ENCODE assay signal across 1 cellular context in the genomic region with DNA sequence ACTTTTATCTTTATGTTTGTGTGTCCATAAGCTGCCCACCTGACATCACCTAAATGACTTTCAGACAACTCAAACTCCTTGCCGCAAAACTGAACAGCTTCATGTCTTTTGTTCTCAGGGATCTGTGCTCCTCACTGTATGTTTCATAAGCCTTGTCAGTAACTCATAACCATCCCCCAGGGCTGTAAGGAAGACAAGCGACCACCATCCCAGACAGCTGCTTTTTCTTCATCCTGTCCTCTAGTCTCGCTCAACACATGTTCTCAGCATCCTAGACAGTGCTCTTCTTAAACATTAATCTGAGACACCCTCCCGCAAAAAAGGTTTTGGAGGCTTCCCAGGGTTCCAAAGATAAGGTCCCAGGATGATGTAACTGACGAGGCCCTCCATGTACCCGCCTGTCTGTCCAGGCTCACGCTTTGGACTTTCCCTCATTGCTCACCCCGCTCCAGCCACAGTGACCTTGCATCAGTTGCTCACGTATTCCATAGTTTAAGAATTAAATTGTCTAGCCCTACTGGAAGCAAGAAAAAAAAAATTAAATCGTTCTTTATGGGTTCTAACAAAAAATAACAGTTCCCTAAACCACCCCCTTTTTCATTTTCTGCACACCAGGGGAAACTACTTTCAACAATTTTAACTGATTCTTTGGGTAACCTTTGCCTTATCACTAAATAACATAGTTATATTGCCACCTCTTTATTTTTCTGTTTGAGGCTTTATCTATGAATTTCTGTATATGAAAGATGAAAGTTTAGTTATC.
A peak's percentile ranks its signal among the peaks of the same experiment; 100 is the strongest.
TF ChIP-seq lines count a peak whose summit lies in the region.

No MANE protein-coding gene starts in this region.

TF ChIP-seq in K562, 482 proteins besides CTCF, POLR2A, EP300 and RAD21 (continued from another document and continues in another):
- TF ChIP-seq, protein P1, sequence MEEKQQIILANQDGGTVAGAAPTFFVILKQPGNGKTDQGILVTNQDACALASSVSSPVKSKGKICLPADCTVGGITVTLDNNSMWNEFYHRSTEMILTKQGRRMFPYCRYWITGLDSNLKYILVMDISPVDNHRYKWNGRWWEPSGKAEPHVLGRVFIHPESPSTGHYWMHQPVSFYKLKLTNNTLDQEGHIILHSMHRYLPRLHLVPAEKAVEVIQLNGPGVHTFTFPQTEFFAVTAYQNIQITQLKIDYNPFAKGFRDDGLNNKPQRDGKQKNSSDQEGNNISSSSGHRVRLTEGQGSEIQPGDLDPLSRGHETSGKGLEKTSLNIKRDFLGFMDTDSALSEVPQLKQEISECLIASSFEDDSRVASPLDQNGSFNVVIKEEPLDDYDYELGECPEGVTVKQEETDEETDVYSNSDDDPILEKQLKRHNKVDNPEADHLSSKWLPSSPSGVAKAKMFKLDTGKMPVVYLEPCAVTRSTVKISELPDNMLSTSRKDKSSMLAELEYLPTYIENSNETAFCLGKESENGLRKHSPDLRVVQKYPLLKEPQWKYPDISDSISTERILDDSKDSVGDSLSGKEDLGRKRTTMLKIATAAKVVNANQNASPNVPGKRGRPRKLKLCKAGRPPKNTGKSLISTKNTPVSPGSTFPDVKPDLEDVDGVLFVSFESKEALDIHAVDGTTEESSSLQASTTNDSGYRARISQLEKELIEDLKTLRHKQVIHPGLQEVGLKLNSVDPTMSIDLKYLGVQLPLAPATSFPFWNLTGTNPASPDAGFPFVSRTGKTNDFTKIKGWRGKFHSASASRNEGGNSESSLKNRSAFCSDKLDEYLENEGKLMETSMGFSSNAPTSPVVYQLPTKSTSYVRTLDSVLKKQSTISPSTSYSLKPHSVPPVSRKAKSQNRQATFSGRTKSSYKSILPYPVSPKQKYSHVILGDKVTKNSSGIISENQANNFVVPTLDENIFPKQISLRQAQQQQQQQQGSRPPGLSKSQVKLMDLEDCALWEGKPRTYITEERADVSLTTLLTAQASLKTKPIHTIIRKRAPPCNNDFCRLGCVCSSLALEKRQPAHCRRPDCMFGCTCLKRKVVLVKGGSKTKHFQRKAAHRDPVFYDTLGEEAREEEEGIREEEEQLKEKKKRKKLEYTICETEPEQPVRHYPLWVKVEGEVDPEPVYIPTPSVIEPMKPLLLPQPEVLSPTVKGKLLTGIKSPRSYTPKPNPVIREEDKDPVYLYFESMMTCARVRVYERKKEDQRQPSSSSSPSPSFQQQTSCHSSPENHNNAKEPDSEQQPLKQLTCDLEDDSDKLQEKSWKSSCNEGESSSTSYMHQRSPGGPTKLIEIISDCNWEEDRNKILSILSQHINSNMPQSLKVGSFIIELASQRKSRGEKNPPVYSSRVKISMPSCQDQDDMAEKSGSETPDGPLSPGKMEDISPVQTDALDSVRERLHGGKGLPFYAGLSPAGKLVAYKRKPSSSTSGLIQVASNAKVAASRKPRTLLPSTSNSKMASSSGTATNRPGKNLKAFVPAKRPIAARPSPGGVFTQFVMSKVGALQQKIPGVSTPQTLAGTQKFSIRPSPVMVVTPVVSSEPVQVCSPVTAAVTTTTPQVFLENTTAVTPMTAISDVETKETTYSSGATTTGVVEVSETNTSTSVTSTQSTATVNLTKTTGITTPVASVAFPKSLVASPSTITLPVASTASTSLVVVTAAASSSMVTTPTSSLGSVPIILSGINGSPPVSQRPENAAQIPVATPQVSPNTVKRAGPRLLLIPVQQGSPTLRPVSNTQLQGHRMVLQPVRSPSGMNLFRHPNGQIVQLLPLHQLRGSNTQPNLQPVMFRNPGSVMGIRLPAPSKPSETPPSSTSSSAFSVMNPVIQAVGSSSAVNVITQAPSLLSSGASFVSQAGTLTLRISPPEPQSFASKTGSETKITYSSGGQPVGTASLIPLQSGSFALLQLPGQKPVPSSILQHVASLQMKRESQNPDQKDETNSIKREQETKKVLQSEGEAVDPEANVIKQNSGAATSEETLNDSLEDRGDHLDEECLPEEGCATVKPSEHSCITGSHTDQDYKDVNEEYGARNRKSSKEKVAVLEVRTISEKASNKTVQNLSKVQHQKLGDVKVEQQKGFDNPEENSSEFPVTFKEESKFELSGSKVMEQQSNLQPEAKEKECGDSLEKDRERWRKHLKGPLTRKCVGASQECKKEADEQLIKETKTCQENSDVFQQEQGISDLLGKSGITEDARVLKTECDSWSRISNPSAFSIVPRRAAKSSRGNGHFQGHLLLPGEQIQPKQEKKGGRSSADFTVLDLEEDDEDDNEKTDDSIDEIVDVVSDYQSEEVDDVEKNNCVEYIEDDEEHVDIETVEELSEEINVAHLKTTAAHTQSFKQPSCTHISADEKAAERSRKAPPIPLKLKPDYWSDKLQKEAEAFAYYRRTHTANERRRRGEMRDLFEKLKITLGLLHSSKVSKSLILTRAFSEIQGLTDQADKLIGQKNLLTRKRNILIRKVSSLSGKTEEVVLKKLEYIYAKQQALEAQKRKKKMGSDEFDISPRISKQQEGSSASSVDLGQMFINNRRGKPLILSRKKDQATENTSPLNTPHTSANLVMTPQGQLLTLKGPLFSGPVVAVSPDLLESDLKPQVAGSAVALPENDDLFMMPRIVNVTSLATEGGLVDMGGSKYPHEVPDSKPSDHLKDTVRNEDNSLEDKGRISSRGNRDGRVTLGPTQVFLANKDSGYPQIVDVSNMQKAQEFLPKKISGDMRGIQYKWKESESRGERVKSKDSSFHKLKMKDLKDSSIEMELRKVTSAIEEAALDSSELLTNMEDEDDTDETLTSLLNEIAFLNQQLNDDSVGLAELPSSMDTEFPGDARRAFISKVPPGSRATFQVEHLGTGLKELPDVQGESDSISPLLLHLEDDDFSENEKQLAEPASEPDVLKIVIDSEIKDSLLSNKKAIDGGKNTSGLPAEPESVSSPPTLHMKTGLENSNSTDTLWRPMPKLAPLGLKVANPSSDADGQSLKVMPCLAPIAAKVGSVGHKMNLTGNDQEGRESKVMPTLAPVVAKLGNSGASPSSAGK (IDR thresholded peaks at IDR 0.05): peak; percentile 59
- TF ChIP-seq, protein P2, sequence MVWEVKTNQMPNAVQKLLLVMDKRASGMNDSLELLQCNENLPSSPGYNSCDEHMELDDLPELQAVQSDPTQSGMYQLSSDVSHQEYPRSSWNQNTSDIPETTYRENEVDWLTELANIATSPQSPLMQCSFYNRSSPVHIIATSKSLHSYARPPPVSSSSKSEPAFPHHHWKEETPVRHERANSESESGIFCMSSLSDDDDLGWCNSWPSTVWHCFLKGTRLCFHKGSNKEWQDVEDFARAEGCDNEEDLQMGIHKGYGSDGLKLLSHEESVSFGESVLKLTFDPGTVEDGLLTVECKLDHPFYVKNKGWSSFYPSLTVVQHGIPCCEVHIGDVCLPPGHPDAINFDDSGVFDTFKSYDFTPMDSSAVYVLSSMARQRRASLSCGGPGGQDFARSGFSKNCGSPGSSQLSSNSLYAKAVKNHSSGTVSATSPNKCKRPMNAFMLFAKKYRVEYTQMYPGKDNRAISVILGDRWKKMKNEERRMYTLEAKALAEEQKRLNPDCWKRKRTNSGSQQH (CRISPR knock-in tag; IDR thresholded peaks at IDR 0.05): no peak
- no peak for TF ChIP-seq ZNF3 (CRISPR knock-in tag; IDR thresholded peaks at IDR 0.05)
- TF ChIP-seq, protein P3, sequence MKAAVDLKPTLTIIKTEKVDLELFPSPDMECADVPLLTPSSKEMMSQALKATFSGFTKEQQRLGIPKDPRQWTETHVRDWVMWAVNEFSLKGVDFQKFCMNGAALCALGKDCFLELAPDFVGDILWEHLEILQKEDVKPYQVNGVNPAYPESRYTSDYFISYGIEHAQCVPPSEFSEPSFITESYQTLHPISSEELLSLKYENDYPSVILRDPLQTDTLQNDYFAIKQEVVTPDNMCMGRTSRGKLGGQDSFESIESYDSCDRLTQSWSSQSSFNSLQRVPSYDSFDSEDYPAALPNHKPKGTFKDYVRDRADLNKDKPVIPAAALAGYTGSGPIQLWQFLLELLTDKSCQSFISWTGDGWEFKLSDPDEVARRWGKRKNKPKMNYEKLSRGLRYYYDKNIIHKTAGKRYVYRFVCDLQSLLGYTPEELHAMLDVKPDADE (conservative IDR thresholded peaks at IDR 0.05; ENCODE audit: control insufficient read depth, low read depth, low read length): no peak
- TF ChIP-seq JUND (IDR thresholded peaks at IDR 0.05; ENCODE audit: borderline replicate concordance, low read depth, low read length): peak; percentile 76
- TF ChIP-seq JUND (tag; IDR thresholded peaks at IDR 0.05; ENCODE audit: borderline replicate concordance, low read depth, low read length): peak; percentile 66; the same call in 1 of the 3 replicates
- no peak for TF ChIP-seq PRMT5 (CRISPR knock-in tag; IDR thresholded peaks at IDR 0.05)
- TF ChIP-seq TCF3 (CRISPR knock-in tag; IDR thresholded peaks at IDR 0.05): peak; percentile 22
- TF ChIP-seq MAZ (CRISPR knock-in tag; conservative IDR thresholded peaks at IDR 0.05 in 1 of 2, IDR thresholded peaks at IDR 0.05 in 1 of 2): peak in 1 of 2 experiments; percentile 22; a peak in 1 of 4 replicates
- no peak for TF ChIP-seq TFAM (CRISPR knock-in tag; conservative IDR thresholded peaks at IDR 0.05)
- no peak for TF ChIP-seq HNRNPLL (IDR thresholded peaks at IDR 0.05; ENCODE audit: low read depth, low read length, poor library complexity, severe bottlenecking)
- TF ChIP-seq, protein P4, sequence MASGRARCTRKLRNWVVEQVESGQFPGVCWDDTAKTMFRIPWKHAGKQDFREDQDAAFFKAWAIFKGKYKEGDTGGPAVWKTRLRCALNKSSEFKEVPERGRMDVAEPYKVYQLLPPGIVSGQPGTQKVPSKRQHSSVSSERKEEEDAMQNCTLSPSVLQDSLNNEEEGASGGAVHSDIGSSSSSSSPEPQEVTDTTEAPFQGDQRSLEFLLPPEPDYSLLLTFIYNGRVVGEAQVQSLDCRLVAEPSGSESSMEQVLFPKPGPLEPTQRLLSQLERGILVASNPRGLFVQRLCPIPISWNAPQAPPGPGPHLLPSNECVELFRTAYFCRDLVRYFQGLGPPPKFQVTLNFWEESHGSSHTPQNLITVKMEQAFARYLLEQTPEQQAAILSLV (tag; IDR thresholded peaks at IDR 0.05): 0 out of 2 replicates have a peak, but pooled peaks have one; percentile 15
- no peak; the same call in 1 of the 2 replicates for TF ChIP-seq SMARCE1 (IDR thresholded peaks at IDR 0.05)
- TF ChIP-seq TEAD2 (tag; IDR thresholded peaks at IDR 0.05): no peak
- TF ChIP-seq, protein P5, sequence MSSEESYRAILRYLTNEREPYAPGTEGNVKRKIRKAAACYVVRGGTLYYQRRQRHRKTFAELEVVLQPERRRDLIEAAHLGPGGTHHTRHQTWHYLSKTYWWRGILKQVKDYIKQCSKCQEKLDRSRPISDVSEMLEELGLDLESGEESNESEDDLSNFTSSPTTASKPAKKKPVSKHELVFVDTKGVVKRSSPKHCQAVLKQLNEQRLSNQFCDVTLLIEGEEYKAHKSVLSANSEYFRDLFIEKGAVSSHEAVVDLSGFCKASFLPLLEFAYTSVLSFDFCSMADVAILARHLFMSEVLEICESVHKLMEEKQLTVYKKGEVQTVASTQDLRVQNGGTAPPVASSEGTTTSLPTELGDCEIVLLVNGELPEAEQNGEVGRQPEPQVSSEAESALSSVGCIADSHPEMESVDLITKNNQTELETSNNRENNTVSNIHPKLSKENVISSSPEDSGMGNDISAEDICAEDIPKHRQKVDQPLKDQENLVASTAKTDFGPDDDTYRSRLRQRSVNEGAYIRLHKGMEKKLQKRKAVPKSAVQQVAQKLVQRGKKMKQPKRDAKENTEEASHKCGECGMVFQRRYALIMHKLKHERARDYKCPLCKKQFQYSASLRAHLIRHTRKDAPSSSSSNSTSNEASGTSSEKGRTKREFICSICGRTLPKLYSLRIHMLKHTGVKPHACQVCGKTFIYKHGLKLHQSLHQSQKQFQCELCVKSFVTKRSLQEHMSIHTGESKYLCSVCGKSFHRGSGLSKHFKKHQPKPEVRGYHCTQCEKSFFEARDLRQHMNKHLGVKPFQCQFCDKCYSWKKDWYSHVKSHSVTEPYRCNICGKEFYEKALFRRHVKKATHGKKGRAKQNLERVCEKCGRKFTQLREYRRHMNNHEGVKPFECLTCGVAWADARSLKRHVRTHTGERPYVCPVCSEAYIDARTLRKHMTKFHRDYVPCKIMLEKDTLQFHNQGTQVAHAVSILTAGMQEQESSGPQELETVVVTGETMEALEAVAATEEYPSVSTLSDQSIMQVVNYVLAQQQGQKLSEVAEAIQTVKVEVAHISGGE (CRISPR knock-in tag; IDR thresholded peaks at IDR 0.05): no peak
- TF ChIP-seq, protein P6, sequence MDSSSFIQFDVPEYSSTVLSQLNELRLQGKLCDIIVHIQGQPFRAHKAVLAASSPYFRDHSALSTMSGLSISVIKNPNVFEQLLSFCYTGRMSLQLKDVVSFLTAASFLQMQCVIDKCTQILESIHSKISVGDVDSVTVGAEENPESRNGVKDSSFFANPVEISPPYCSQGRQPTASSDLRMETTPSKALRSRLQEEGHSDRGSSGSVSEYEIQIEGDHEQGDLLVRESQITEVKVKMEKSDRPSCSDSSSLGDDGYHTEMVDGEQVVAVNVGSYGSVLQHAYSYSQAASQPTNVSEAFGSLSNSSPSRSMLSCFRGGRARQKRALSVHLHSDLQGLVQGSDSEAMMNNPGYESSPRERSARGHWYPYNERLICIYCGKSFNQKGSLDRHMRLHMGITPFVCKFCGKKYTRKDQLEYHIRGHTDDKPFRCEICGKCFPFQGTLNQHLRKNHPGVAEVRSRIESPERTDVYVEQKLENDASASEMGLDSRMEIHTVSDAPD (CRISPR knock-in tag; IDR thresholded peaks at IDR 0.05): no peak
- TF ChIP-seq CAMTA2 (CRISPR knock-in tag; conservative IDR thresholded peaks at IDR 0.05): no peak
- no peak for TF ChIP-seq U2AF2 (optimal IDR thresholded peaks at IDR 0.05; ENCODE audit: low read depth, low read length)
- no peak for TF ChIP-seq RFX7 (CRISPR knock-in tag; IDR thresholded peaks at IDR 0.05)
- peak; percentile 60 for TF ChIP-seq CEBPG (CRISPR knock-in tag; IDR thresholded peaks at IDR 0.05)
- peak; percentile 71 to 79; a peak in 3 of 4 replicates for TF ChIP-seq CEBPG (tag; conservative IDR thresholded peaks at IDR 0.05 in 1 of 2, IDR thresholded peaks at IDR 0.05 in 1 of 2)
- TF ChIP-seq CBX8 (IDR thresholded peaks at IDR 0.05; ENCODE audit: borderline replicate concordance, extremely low read depth, low read depth, low read length, poor library complexity, severe bottlenecking): no peak
- no peak for TF ChIP-seq HIVEP1 (CRISPR knock-in tag; IDR thresholded peaks at IDR 0.05)
- TF ChIP-seq PHB (CRISPR knock-in tag; IDR thresholded peaks at IDR 0.05): no peak
- TF ChIP-seq, protein P7, sequence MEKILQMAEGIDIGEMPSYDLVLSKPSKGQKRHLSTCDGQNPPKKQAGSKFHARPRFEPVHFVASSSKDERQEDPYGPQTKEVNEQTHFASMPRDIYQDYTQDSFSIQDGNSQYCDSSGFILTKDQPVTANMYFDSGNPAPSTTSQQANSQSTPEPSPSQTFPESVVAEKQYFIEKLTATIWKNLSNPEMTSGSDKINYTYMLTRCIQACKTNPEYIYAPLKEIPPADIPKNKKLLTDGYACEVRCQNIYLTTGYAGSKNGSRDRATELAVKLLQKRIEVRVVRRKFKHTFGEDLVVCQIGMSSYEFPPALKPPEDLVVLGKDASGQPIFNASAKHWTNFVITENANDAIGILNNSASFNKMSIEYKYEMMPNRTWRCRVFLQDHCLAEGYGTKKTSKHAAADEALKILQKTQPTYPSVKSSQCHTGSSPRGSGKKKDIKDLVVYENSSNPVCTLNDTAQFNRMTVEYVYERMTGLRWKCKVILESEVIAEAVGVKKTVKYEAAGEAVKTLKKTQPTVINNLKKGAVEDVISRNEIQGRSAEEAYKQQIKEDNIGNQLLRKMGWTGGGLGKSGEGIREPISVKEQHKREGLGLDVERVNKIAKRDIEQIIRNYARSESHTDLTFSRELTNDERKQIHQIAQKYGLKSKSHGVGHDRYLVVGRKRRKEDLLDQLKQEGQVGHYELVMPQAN (IDR thresholded peaks at IDR 0.05; ENCODE audit: borderline replicate concordance): no peak
